In the genomic region with DNA sequence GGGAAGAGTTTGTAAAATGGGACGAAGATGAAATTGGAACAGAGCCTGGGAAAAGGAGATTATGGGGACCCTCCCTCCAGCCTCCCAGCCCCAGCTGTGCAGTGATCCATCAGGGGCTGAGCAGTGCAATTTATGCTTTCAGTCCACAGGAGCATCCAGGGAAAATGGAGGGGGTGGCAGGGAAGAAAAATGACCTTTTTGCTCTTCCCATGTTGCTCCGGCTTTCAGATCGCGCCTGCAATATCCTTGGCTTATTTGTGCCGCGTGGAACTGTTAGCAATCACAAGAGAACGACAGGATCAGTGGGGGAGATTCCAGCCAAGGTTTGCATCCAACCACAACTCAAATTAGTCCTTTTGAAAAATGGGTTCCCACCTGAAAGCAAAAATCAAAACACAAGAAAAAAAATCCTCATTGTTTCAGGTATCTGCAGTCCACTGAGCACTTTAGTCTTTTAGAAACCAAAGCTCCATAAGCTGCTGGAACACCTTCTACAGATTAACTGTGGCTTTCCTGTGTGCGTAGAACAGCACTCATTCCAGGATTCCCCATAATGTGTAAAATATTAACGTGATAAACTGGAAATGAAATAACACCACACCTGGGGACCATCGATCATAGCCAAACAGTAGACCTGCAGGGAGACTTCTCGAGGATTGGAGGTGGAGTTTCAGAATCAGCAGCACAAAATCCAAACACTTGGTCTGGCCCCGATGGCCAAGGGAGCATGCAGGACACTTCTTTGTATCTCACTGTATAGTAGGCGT, we compare ENCODE assay signal across 23 cellular contexts. TPM values are rescaled to one million over a fixed set of nuclear protein-coding genes. Genes with fewer than 3 reads are reported as not detected.
A peak's percentile ranks its signal among the peaks of the same experiment; 100 is the strongest.
DNase-seq lines count a peak whose midpoint lies in the region; ATAC-seq, FAIRE-seq and TF ChIP-seq lines count a peak whose summit lies in the region.
"Had no signal": no experiment of that assay in that cellular context is flagged by ENCODE, and none has a peak within 500 bp of the region (broad histone marks: within the 10 kb centered on the region; RNA-seq: fewer than 3 reads in every experiment).

No MANE protein-coding gene starts in this region.

- H2BK12ac ChIP-seq in H1 (ENCODE audit: low read depth, low read length), result no peak overlapping the region

- no peak for TF ChIP-seq RAD21 in H1 (IDR thresholded peaks at IDR 0.05 in 1 of 2, conservative IDR thresholded peaks at IDR 0.05 in 1 of 2; ENCODE audit: low read depth in 2 of 2, low read length in 2 of 2)
- no peak for TF ChIP-seq RAD21 in HepG2 (CRISPR knock-in tag; IDR thresholded peaks at IDR 0.05)

- H2BK120ac ChIP-seq in H1 (replicated peaks; ENCODE audit: low read depth, low read length), result no peak overlapping the region

- in situ Hi-C loops in HepG2 (cut with HindIII; ENCODE audit: extremely low pct_ligation_motif_present, low pct_unique_long_range_greater_than_20kb), result no loop called here

- POLR2A ChIA-PET in HEK293 (lab: Yijun Ruan, JAX) (no interaction called here), H1 (lab: Charles Lee; ENCODE audit: partially characterized antibody) (no interaction called here), HepG2 (lab: Yijun Ruan, JAX) (no interaction called here), WTC11 (lab: Charles Lee) (no interaction called here)

- no peaks in the 10 kb centered on the region for H4K20me1 ChIP-seq in H1 (replicated peaks in 1 of 2; ENCODE audit: control insufficient read depth in 1 of 2, insufficient read depth in 2 of 2, low read length in 2 of 2)
- no peaks in the 10 kb centered on the region for H4K20me1 ChIP-seq in neural progenitor cell (ENCODE audit: low read depth)
- no peaks in the 10 kb centered on the region for H4K20me1 ChIP-seq in HepG2 (ENCODE audit: insufficient read depth, low read length)
- H4K20me1 ChIP-seq: BLaER1 treated with 17β-estradiol and CSF1 and Interleukin-3, amounts not matched to agents 10 nM and 100 nM had no signal

- no peaks in the 10 kb centered on the region for H3K36me3 ChIP-seq in HEK293 (ENCODE audit: control insufficient read depth in 2 of 2, insufficient read depth in 1 of 2, low read length in 2 of 2)
- no peaks in the 10 kb centered on the region for H3K36me3 ChIP-seq in H1 (ENCODE audit: control insufficient read depth in 2 of 4, insufficient read depth in 4 of 4, low read length in 3 of 4)
- no peaks in the 10 kb centered on the region for H3K36me3 ChIP-seq in neural progenitor cell
- no peaks in the 10 kb centered on the region for H3K36me3 ChIP-seq in HepG2 (replicated peaks in 1 of 2; ENCODE audit: control insufficient read depth in 1 of 2, insufficient read depth in 2 of 2, low read length in 2 of 2)
- H3K36me3 ChIP-seq: BLaER1 treated with 17β-estradiol and CSF1 and Interleukin-3, amounts not matched to agents 10 nM and 100 nM had no signal

- H3K14ac ChIP-seq in H1 (ENCODE audit: insufficient read length), result no peak overlapping the region

- no peak overlapping the region for H4K8ac ChIP-seq in H1 (ENCODE audit: extremely low read depth, insufficient read depth, low read length)

- H3K9me3 Mint-ChIP-seq in neural progenitor cell (peaks cover 2% of the 10 kb centered on the region), WTC11 (no peaks in the 10 kb centered on the region)
- H3K9me3 Mint-ChIP-seq: CD4-positive, alpha-beta T cell; CD8-positive, alpha-beta T cell had no signal

- BruUV-seq in HepG2 (replicated peaks; lab: Mats Ljungman, UMichigan), result no TSS peak

- H3K27me3 ChIP-seq in H1 (replicated peaks in 1 of 4; ENCODE audit: control insufficient read depth in 3 of 4, extremely low read depth in 1 of 4, insufficient read depth in 3 of 4, low read length in 3 of 4) (no peaks in the 10 kb centered on the region), neural progenitor cell (no peaks in the 10 kb centered on the region), HepG2 (ENCODE audit: control insufficient read depth in 1 of 2, insufficient read depth in 2 of 2, low read length in 2 of 2) (peaks cover 1 to 38% of the 10 kb centered on the region in 2 experiments; a peak in 4 of 5 replicates)
- H3K27me3 ChIP-seq: BLaER1 treated with 17β-estradiol and CSF1 and Interleukin-3, amounts not matched to agents 10 nM and 100 nM had no signal

- no peak overlapping the region for H2AK5ac ChIP-seq in H1 (ENCODE audit: low read depth, low read length)

- H3K4me3 ChIP-seq in HEK293 (ENCODE audit: low read depth, low read length), result no peak overlapping the region
- no peak overlapping the region for H3K4me3 ChIP-seq in H1 (ENCODE audit: extremely low read depth in 1 of 4, insufficient read depth in 2 of 4, low read depth in 3 of 4, low read length in 4 of 4)
- no peak overlapping the region for H3K4me3 ChIP-seq in neural progenitor cell
- H3K4me3 ChIP-seq in HepG2 (replicated peaks in 1 of 3; ENCODE audit: insufficient read depth in 1 of 3, low read depth in 2 of 3, low read length in 3 of 3), result no peak overlapping the region
- H3K4me3 ChIP-seq: A549; BLaER1 treated with 17β-estradiol and CSF1 and Interleukin-3, amounts not matched to agents 10 nM and 100 nM had no signal

- TF ChIP-seq CTCF in HEK293 (tag by site-specific recombination; IDR thresholded peaks at IDR 0.05) (no peak), H1 (IDR thresholded peaks at IDR 0.05; ENCODE audit: control extremely low read depth in 1 of 3, insufficient read depth in 1 of 3, low read depth in 1 of 3, low read length in 3 of 3) (no peak), neural progenitor cell (IDR thresholded peaks at IDR 0.05) (no peak), HepG2 (CRISPR knock-in tag; IDR thresholded peaks at IDR 0.05) (no peak), WTC11 (IDR thresholded peaks at IDR 0.05) (no peak)

- no peak overlapping the region for H2BK15ac ChIP-seq in H1 (ENCODE audit: low read length)

- TF ChIP-seq EP300 in H1 (IDR thresholded peaks at IDR 0.05; ENCODE audit: borderline replicate concordance in 1 of 2, low read depth in 2 of 2, low read length in 2 of 2), result no peak
- no peak for TF ChIP-seq EP300 in HepG2 (IDR thresholded peaks at IDR 0.05; ENCODE audit: low read depth in 2 of 2, low read length in 2 of 2)
- no peak for TF ChIP-seq EP300 in HepG2 (CRISPR knock-in tag; IDR thresholded peaks at IDR 0.05; ENCODE audit: borderline replicate concordance)

- H3K4me2 ChIP-seq in H1 (ENCODE audit: insufficient read depth in 1 of 2, low read depth in 2 of 2, low read length in 2 of 2) (no peak overlapping the region), neural progenitor cell (no peak overlapping the region), HepG2 (ENCODE audit: low read depth, low read length) (no peak overlapping the region)
- H3K4me2 ChIP-seq: A549 had no signal

- H3K9ac ChIP-seq in H1 (replicated peaks in 1 of 4; ENCODE audit: extremely low read depth in 1 of 4, low read depth in 3 of 4, low read length in 3 of 4) (no peak overlapping the region), neural progenitor cell (no peak overlapping the region), HepG2 (ENCODE audit: insufficient read depth, low read depth, low read length) (no peak overlapping the region)
- H3K9ac ChIP-seq: BLaER1 treated with 17β-estradiol and CSF1 and Interleukin-3, amounts not matched to agents 10 nM and 100 nM had no signal

- no peaks in the 10 kb centered on the region for H3K79me2 ChIP-seq in H1 (ENCODE audit: control insufficient read depth in 1 of 2, insufficient read depth in 2 of 2, low read length in 2 of 2)
- no peaks in the 10 kb centered on the region for H3K79me2 ChIP-seq in neural progenitor cell (ENCODE audit: low read depth)
- H3K79me2 ChIP-seq in HepG2 (ENCODE audit: insufficient read depth, low read length), result no peaks in the 10 kb centered on the region

- DNase-seq in GM12891 (ENCODE audit: insufficient read length, low spot score) (no peak), H1 (ENCODE audit: low read depth in 1 of 2, low spot score in 2 of 2) (no peak), neural progenitor cell (ENCODE audit: low spot score) (no peak), HepG2 (ENCODE audit: low spot score) (no peak), WTC11 (ENCODE audit: low spot score) (no peak)
- DNase-seq: AML-193; Caco-2; Calu3; CD4-positive, alpha-beta T cell; CD8-positive, alpha-beta T cell; DMS79 treated with DMSO at 0.1 percent for 48 hours; GF-D8 had no signal

- H3K27me3 Mint-ChIP-seq in neural progenitor cell (ENCODE audit: insufficient read depth, low read depth) (no peaks in the 10 kb centered on the region), WTC11 (ENCODE audit: low read depth) (no peaks in the 10 kb centered on the region)
- H3K27me3 Mint-ChIP-seq: CD4-positive, alpha-beta T cell had no signal

- H3K9me3 ChIP-seq in HEK293 (ENCODE audit: control insufficient read depth, insufficient read depth, low read depth, low read length) (no peaks in the 10 kb centered on the region), H1 (ENCODE audit: insufficient read depth in 2 of 2, low read depth in 1 of 2, low read length in 1 of 2) (no peaks in the 10 kb centered on the region), neural progenitor cell (ENCODE audit: low read depth) (no peaks in the 10 kb centered on the region), HepG2 (ENCODE audit: low read length) (no peaks in the 10 kb centered on the region)
- H3K9me3 ChIP-seq: A549; BLaER1 treated with 17β-estradiol and CSF1 and Interleukin-3, amounts not matched to agents 10 nM and 100 nM; Caco-2 had no signal

- H3K23ac ChIP-seq in H1 (ENCODE audit: insufficient read length), result no peak overlapping the region

- H3K18ac ChIP-seq in H1 (ENCODE audit: extremely low read depth, low read length), result no peak overlapping the region

- H3K27ac Mint-ChIP-seq in neural progenitor cell (peak overlapping the region; percentile 89), WTC11 (no peak overlapping the region)
- H3K27ac Mint-ChIP-seq: B cell; CD4-positive, alpha-beta T cell; CD8-positive, alpha-beta T cell had no signal

- 0 out of 2 replicates have a peak overlapping the region, but pooled peaks have one; percentile 30 for H2AFZ ChIP-seq in H1 (ENCODE audit: low read length)
- H2AFZ ChIP-seq in neural progenitor cell (replicated peaks), result no peak overlapping the region
- no peak overlapping the region for H2AFZ ChIP-seq in HepG2 (ENCODE audit: low read length)

- intact Hi-C loops in HepG2 (cut with micrococcal nuclease; ENCODE audit: unreplicated experiment), result no loop called here

- H3K4me3 Mint-ChIP-seq in neural progenitor cell (no peak overlapping the region), WTC11 (no peak overlapping the region)
- H3K4me3 Mint-ChIP-seq: B cell; CD4-positive, alpha-beta T cell; CD8-positive, alpha-beta T cell had no signal

- H3K79me1 ChIP-seq in H1 (ENCODE audit: low read depth, low read length), result no peaks in the 10 kb centered on the region

- WGBS in H1 (ENCODE audit: extremely low coverage in 1 of 2, insufficient coverage in 1 of 2, insufficient read length in 1 of 2, insufficient replicate concordance in 2 of 2, low coverage in 1 of 2, low lambda C conversion rate in 2 of 2, missing lambda C conversion rate in 1 of 2), 2 experiments, result 89 to 100% methylated on average over 1 to 13 of the region's 13 CpGs
- 36% methylated on average over 12 of the region's 13 CpGs for WGBS in HepG2 (ENCODE audit: low lambda C conversion rate)

- H3K23me2 ChIP-seq in H1 (ENCODE audit: low read depth, low read length), result no peaks in the 10 kb centered on the region

- H3K36me3 Mint-ChIP-seq in neural progenitor cell, result no peaks in the 10 kb centered on the region
- no peaks in the 10 kb centered on the region for H3K36me3 Mint-ChIP-seq in WTC11
- H3K36me3 Mint-ChIP-seq: CD8-positive, alpha-beta T cell had no signal

- H4K91ac ChIP-seq in H1 (replicated peaks; ENCODE audit: insufficient read length, low read length), result no peak overlapping the region

- H3K4me1 ChIP-seq in HEK293 (ENCODE audit: control insufficient read depth, insufficient read depth, low read length) (peaks cover 12% of the 10 kb centered on the region), H1 (replicated peaks in 1 of 4; ENCODE audit: control insufficient read depth in 3 of 4, insufficient read depth in 4 of 4, low read length in 3 of 4) (peaks cover 0 to 2% (median 0%) of the 10 kb centered on the region in 4 experiments; a peak in 3 of 7 replicates), neural progenitor cell (peaks cover 6% of the 10 kb centered on the region), HepG2 (ENCODE audit: insufficient read depth, low read length) (no peaks in the 10 kb centered on the region)
- H3K4me1 ChIP-seq: A549, Caco-2 had no signal

- no peak for TF ChIP-seq POLR2A in GM12891 (IDR thresholded peaks at IDR 0.05; ENCODE audit: low read depth, low read length)
- TF ChIP-seq POLR2A in H1 (IDR thresholded peaks at IDR 0.05; ENCODE audit: control extremely low read depth in 1 of 2, low read depth in 2 of 2, low read length in 2 of 2), result no peak
- TF ChIP-seq POLR2A in HepG2 (IDR thresholded peaks at IDR 0.05; ENCODE audit: insufficient read depth in 1 of 2, low read depth in 2 of 2, low read length in 2 of 2), result no peak

- H3K4ac ChIP-seq in H1 (replicated peaks; ENCODE audit: insufficient read length, low read depth, low read length), result no peak overlapping the region

- peaks cover 16% of the 10 kb centered on the region for H3K4me1 Mint-ChIP-seq in neural progenitor cell
- peaks cover 26% of the 10 kb centered on the region for H3K4me1 Mint-ChIP-seq in WTC11

- FAIRE-seq in GM12891 (lab: Jason Lieb, UNC) (peak; percentile 16), H1 (lab: Jason Lieb, UNC) (no peak), HepG2 (lab: Jason Lieb, UNC) (no peak)
- FAIRE-seq: A549, D721Med, G401.6, GM12892, GM18507 had no signal

- H3K56ac ChIP-seq in H1 (replicated peaks; ENCODE audit: insufficient read length, low read depth, low read length), result no peak overlapping the region

- H4K5ac ChIP-seq in H1 (ENCODE audit: insufficient read length, low read depth, low read length), result no peak overlapping the region

- no peaks in the 10 kb centered on the region for H3F3A ChIP-seq in neural progenitor cell (ENCODE audit: low read depth)

- ATAC-seq in HepG2 (no peak), WTC11 (no peak), HG03139 (IDR thresholded peaks at IDR 0.05; ENCODE audit: unreplicated experiment) (no peak)
- ATAC-seq: A549; CD8-positive, alpha-beta T cell had no signal

- H2BK5ac ChIP-seq in H1 (ENCODE audit: low read depth, low read length), result no peak overlapping the region

- CTCF ChIA-PET in HEK293 (lab: Yijun Ruan, JAX) (no interaction called here), H1 (lab: Charles Lee; ENCODE audit: partially characterized antibody) (interaction anchor here (1.0 to 1.1 kb wide), 2 partner anchors 22 to 553 kb away, joined by 3 read pairs; no protein-coding TSS in a partner anchor), HepG2 (lab: Yijun Ruan, JAX; ENCODE audit: low intra/inter-chr PET ratio, low total read pairs) (no interaction called here), WTC11 (lab: Charles Lee) (interaction anchor here (1.1 kb wide), 1 partner anchor 84 kb away, joined by 3 read pairs; no protein-coding TSS in a partner anchor)

- H3K27ac ChIP-seq in HEK293 (ENCODE audit: extremely low read depth, low read depth, low read length), result no peak overlapping the region
- H3K27ac ChIP-seq in H1 (ENCODE audit: low read depth, low read length), result no peak overlapping the region
- H3K27ac ChIP-seq in neural progenitor cell, result no peak overlapping the region
- no peak overlapping the region for H3K27ac ChIP-seq in HepG2 (ENCODE audit: extremely low read length, insufficient read depth, low read length)
- H3K27ac ChIP-seq: 22Rv1; A549; BLaER1 treated with 17β-estradiol and CSF1 and Interleukin-3, amounts not matched to agents 10 nM and 100 nM; C4-2B had no signal

- H2BK20ac ChIP-seq in H1 (ENCODE audit: low read length), result 0 out of 2 replicates have a peak overlapping the region, but pooled peaks have one; percentile 24

RNA-seq across cellular contexts. Expression of gene SFMBT2, which starts 30.7 kb away (rescaled TPM):
- 9.5 TPM for polyA plus RNA-seq in GM12891 (2012; ENCODE audit: low read depth, missing spikeins)
- 8.6 and 11.0 TPM in 2 replicates for total RNA-seq in H1 (2021; fragmentation: NEBNext Ultra II Directional; extraction: Animal tissue kit (Norgen Biotek cat#: 25700))
- polyA plus RNA-seq in H1 (2011; rRNA removed) (2.9 and 3.4 TPM in 2 replicates), HepG2 (2011; rRNA removed) (0.01 TPM in 2 replicates)
- polyA plus RNA-seq in H1 (2011; cell fraction: cytosol; rRNA removed), result 3.7 TPM
- polyA plus RNA-seq in H1 (2011; cell fraction: nucleus; rRNA removed), result 9.6 TPM
- 2.8 to 5.2 TPM (median 4.2 TPM) in 4 replicates for polyA plus RNA-seq in H1 (2012, experiment 1 of 2)
- polyA plus RNA-seq in H1 (2012, experiment 2 of 2), result 0.37 TPM
- 2.7 TPM for polyA plus RNA-seq in H1 (2013, experiment 1 of 2)
- 2.6 TPM for polyA plus RNA-seq in H1 (2013, experiment 2 of 2)
- polyA minus RNA-seq in H1 (2011; rRNA and poly(A)+ RNA removed), result 10.4 and 10.8 TPM in 2 replicates
- 5.7 TPM for polyA minus RNA-seq in H1 (2011; cell fraction: cytosol; rRNA and poly(A)+ RNA removed)
- polyA minus RNA-seq in H1 (2011; cell fraction: nucleus; rRNA and poly(A)+ RNA removed), result 21.6 TPM
- total RNA-seq in neural progenitor cell (ENCODE audit: low replicate concordance) (1.8 and 2.6 TPM in 2 replicates), HepG2 (2016; rRNA removed; fragmentation: Illumina TruSeq; extraction: Trizol) (0.02 and 0.04 TPM in 2 replicates), WTC11 (2021) (10.9 to 14.3 TPM (median 12.0 TPM) in 3 replicates)
- not detected in 2 replicates for total RNA-seq in HepG2 (2016; cell fraction: cytosol; rRNA removed; fragmentation: Illumina TruSeq; extraction: Trizol; ENCODE audit: low read depth)
- 0.02 TPM in 1 of 2 replicates, not detected in the other for total RNA-seq in HepG2 (2016; cell fraction: insoluble cytoplasmic fraction; rRNA removed; fragmentation: Illumina TruSeq; extraction: Trizol)
- total RNA-seq in HepG2 (2016; cell fraction: membrane; rRNA removed; fragmentation: Illumina TruSeq; extraction: Trizol), result not detected in 2 replicates
- total RNA-seq in HepG2 (2016; cell fraction: nucleus; rRNA removed; fragmentation: Illumina TruSeq; extraction: Trizol), result 0.03 TPM in 1 of 2 replicates, not detected in the other
- 0.01 TPM in 2 replicates for polyA plus RNA-seq in HepG2 (2011; cell fraction: cytosol; rRNA removed)
- polyA plus RNA-seq in HepG2 (2011; cell fraction: nucleus; rRNA removed), result 0.02 and 0.06 TPM in 2 replicates
- polyA plus RNA-seq in HepG2 (2012), result not detected in 2 replicates
- polyA plus RNA-seq in HepG2 (2016; cell fraction: cytosol; fragmentation: Illumina TruSeq; extraction: Trizol; ENCODE audit: low read depth), result not detected in 2 replicates
- not detected in 2 replicates for polyA plus RNA-seq in HepG2 (2016; cell fraction: insoluble cytoplasmic fraction; fragmentation: Illumina TruSeq; extraction: Trizol; ENCODE audit: low read depth)
- polyA plus RNA-seq in HepG2 (2016; cell fraction: membrane; fragmentation: Illumina TruSeq; extraction: Trizol; ENCODE audit: low read depth), result not detected in 2 replicates
- not detected in 2 replicates for polyA plus RNA-seq in HepG2 (2016; cell fraction: nucleus; fragmentation: Illumina TruSeq; extraction: Trizol; ENCODE audit: insufficient read depth, low read depth)
- polyA minus RNA-seq in HepG2 (2011; rRNA and poly(A)+ RNA removed; ENCODE audit: low replicate concordance), result 0.14 and 27.7 TPM in 2 replicates
- 0.09 and 0.69 TPM in 2 replicates for polyA minus RNA-seq in HepG2 (2011; cell fraction: cytosol; rRNA and poly(A)+ RNA removed)
- polyA minus RNA-seq in HepG2 (2011; cell fraction: nucleus; rRNA and poly(A)+ RNA removed), result 0.12 and 0.13 TPM in 2 replicates
- total RNA-seq: Caco-2 had no signal

Comparison
In these comparisons a context has a peak if more than half of its experiments do, and no peak if none do; other contexts are left out.
1. CTCF ChIA-PET loops: an anchor here in H1 (1.0 to 1.1 kb wide) and WTC11 (1.1 kb wide); none called in HEK293 and HepG2.